Comparison of ENCODE assay signal across 16 cellular contexts in genomic region chr15:68340711-68341671, GRCh38.
A peak's percentile ranks its signal among the peaks of the same experiment; 100 is the strongest.
DNase-seq lines count a peak whose midpoint lies in the region; ATAC-seq and TF ChIP-seq lines count a peak whose summit lies in the region.
"Had no signal": no experiment of that assay in that cellular context is flagged by ENCODE, and none has a peak within 500 bp of the region (broad histone marks: within the 10 kb centered on the region; RNA-seq: fewer than 3 reads in every experiment).

No MANE protein-coding gene starts in this region.

- DNase-seq in DMS 273 (lab: John Stamatoyannopoulos, UW; ENCODE audit: unreplicated experiment): peak; percentile 38
- no peak for DNase-seq in DMS 273 treated with DMSO at 0.1 percent for 48 hours (lab: John Stamatoyannopoulos, UW)
- DNase-seq in heart right ventricle: no peak
- DNase-seq in prostate gland (ENCODE audit: low spot score): peak; percentile 25
- DNase-seq in uterus: peak; percentile 51 to 81
- DNase-seq in mesendoderm: no peak
- DNase-seq in COLO829 (ENCODE audit: low spot score): no peak
- no peak for DNase-seq in glomerular visceral epithelial cell (ENCODE audit: extremely low spot score)
- DNase-seq: activated naive CD4-positive, alpha-beta T cell treated with anti-CD3 and anti-CD28 coated beads, Interleukin-2, amount 50 U/mL, for 16 hours; H7; MG63; mucosa of descending colon; NK-92 treated with Interleukin-12 subunit alpha and Interleukin-12 subunit beta, amount 100 ng/mL, for 24 hours; retina; stimulated activated naive CD8-positive, alpha-beta T cell treated with anti-CD3 and anti-CD28 coated beads, Interleukin-15, amount 100 ng/mL, for 72 hours had no signal

- H2BK15ac ChIP-seq in mesendoderm (replicated peaks; ENCODE audit: low read depth): no peak overlapping the region

- no peak overlapping the region for H4K8ac ChIP-seq in mesendoderm (ENCODE audit: low read depth, low read length)

- H3K56ac ChIP-seq in mesendoderm (ENCODE audit: low read length): no peak overlapping the region

- no peak overlapping the region for H2BK5ac ChIP-seq in mesendoderm (ENCODE audit: low read length)

- H3K4me1 ChIP-seq in heart right ventricle (peaks cover 18 to 31% (median 29%) of the 10 kb centered on the region in 9 donors), prostate gland (replicated peaks) (peaks cover 26% of the 10 kb centered on the region), uterus (peaks cover 14 to 16% of the 10 kb centered on the region in 2 donors), mesendoderm (ENCODE audit: control insufficient read depth, low read depth, low read length) (no peaks in the 10 kb centered on the region)

- peak in 7 of 8 donors; percentile 50 to 88 (median 68) for ATAC-seq in heart right ventricle
- ATAC-seq: mucosa of descending colon; stimulated activated naive CD8-positive, alpha-beta T cell treated with anti-CD3 and anti-CD28 coated beads, Interleukin-15, amount 100 ng/mL, for 72 hours had no signal

- TF ChIP-seq CTCF in heart right ventricle (IDR thresholded peaks at IDR 0.05): no peak
- TF ChIP-seq CTCF in prostate gland (IDR thresholded peaks at IDR 0.05): no peak
- peak in 1 of 4 experiments; percentile 14 for TF ChIP-seq CTCF in uterus (IDR thresholded peaks at IDR 0.05)

- H3K4me3 ChIP-seq in heart right ventricle: no peak overlapping the region
- H3K4me3 ChIP-seq in prostate gland: no peak overlapping the region
- H3K4me3 ChIP-seq in uterus: no peak overlapping the region
- H3K4me3 ChIP-seq in mesendoderm (ENCODE audit: low read length): no peak overlapping the region
- H3K4me3 ChIP-seq: MG63, mucosa of descending colon had no signal

- no peak overlapping the region for H2BK120ac ChIP-seq in mesendoderm (ENCODE audit: low read depth, low read length)

- 51 to 54% methylated on average over 15 of the region's 15 CpGs for WGBS in heart right ventricle, 2 donors
- 27% methylated on average over 15 of the region's 15 CpGs for WGBS in prostate gland
- no CpG with 5 or more reads among the region's 15 CpGs for WGBS in mesendoderm (ENCODE audit: extremely low coverage, insufficient coverage, low lambda C conversion rate)

- H3K27ac ChIP-seq in heart right ventricle (peak overlapping the region; percentile 52 to 87 (median 66)), prostate gland (peak overlapping the region; percentile 72 to 81), uterus (peak overlapping the region; percentile 83 to 85), mesendoderm (ENCODE audit: low read depth, low read length) (no peak overlapping the region)
- H3K27ac ChIP-seq: 22Rv1 had no signal

- intact Hi-C loops in heart right ventricle (cut with DNase I): no loop called here
- intact Hi-C loops in prostate gland (cut with DNase I): no loop called here
- intact Hi-C loops in uterus (cut with DNase I; ENCODE audit: low total_unique reads): no loop called here

- H3K18ac ChIP-seq in mesendoderm (ENCODE audit: low read length): no peak overlapping the region

- TF ChIP-seq POLR2A in prostate gland (IDR thresholded peaks at IDR 0.05): no peak
- no peak for TF ChIP-seq POLR2A in uterus (IDR thresholded peaks at IDR 0.05)

- no peaks in the 10 kb centered on the region for H3K79me1 ChIP-seq in mesendoderm (ENCODE audit: low read length)

- H3K36me3 ChIP-seq in heart right ventricle (peaks cover 0 to 4% (median 0%) of the 10 kb centered on the region in 9 donors), prostate gland (no peaks in the 10 kb centered on the region), uterus (no peaks in the 10 kb centered on the region), mesendoderm (ENCODE audit: control insufficient read depth, insufficient read depth, low read length) (no peaks in the 10 kb centered on the region)

- no peak overlapping the region for H3K4me2 ChIP-seq in mesendoderm (ENCODE audit: low read length)

- H3K27me3 ChIP-seq in heart right ventricle: no peaks in the 10 kb centered on the region
- no peaks in the 10 kb centered on the region for H3K27me3 ChIP-seq in prostate gland (replicated peaks; ENCODE audit: insufficient read depth)
- no peaks in the 10 kb centered on the region for H3K27me3 ChIP-seq in uterus
- H3K27me3 ChIP-seq in mesendoderm (ENCODE audit: insufficient read depth, low read length, poor library complexity): no peaks in the 10 kb centered on the region
- H3K27me3 ChIP-seq: MG63 had no signal

- no peak overlapping the region for H2AK5ac ChIP-seq in mesendoderm (ENCODE audit: low read length)

- H4K5ac ChIP-seq in mesendoderm (ENCODE audit: low read length): no peak overlapping the region

- no peak overlapping the region for H3K9ac ChIP-seq in mesendoderm (ENCODE audit: low read length)

- H3K9me3 ChIP-seq in heart right ventricle: no peaks in the 10 kb centered on the region
- H3K9me3 ChIP-seq in prostate gland: no peaks in the 10 kb centered on the region
- no peaks in the 10 kb centered on the region for H3K9me3 ChIP-seq in uterus
- H3K9me3 ChIP-seq: MG63, mucosa of descending colon had no signal

- H3K23ac ChIP-seq in mesendoderm (ENCODE audit: low read length): no peak overlapping the region

- H3K4ac ChIP-seq in mesendoderm (ENCODE audit: low read depth, low read length): no peak overlapping the region

- no peaks in the 10 kb centered on the region for H3K79me2 ChIP-seq in mesendoderm (ENCODE audit: control insufficient read depth, insufficient read depth, low read length)

Comparison
In these comparisons a context has a peak if more than half of its experiments do, and no peak if none do; other contexts are left out.
1. DNase-seq: peak in DMS 273 (single experiment), prostate gland (single experiment) and uterus (2 of 2); none in DMS 273 treated with DMSO at 0.1 percent for 48 hours (single experiment), heart right ventricle (0 of 2), mesendoderm (single experiment), COLO829 (single experiment) and glomerular visceral epithelial cell (single experiment).